ENCODE assay signal across 8 cellular contexts in genomic region chr6:82040405-82041221, GRCh38.
DNase-seq lines count a peak whose midpoint lies in the region; ATAC-seq and TF ChIP-seq lines count a peak whose summit lies in the region.

No MANE protein-coding gene starts in this region.

- TF ChIP-seq POLR2A in gastroesophageal sphincter (IDR thresholded peaks at IDR 0.05) = no peak

- H4K8ac ChIP-seq in trophoblast cell (ENCODE audit: low read depth, low read length) = no peak overlapping the region

- no peaks in the 10 kb centered on the region for H3K27me3 Mint-ChIP-seq in stimulated activated naive CD8-positive, alpha-beta T cell treated with anti-CD3 and anti-CD28 coated beads, Interleukin-15, amount 100 ng/mL, for 72 hours

- peak in 1 of 2 donors; percentile 7 for DNase-seq in stimulated activated naive CD8-positive, alpha-beta T cell treated with anti-CD3 and anti-CD28 coated beads, Interleukin-15, amount 100 ng/mL, for 72 hours
- no peak for DNase-seq in stimulated activated naive CD8-positive, alpha-beta T cell treated with anti-CD3 and anti-CD28 coated beads, Interleukin-15, Interleukin-2, amounts not matched to agents 100 U/mL and 50 U/mL, for 24 hours
- DNase-seq in H7 (peak; percentile 5), SW480 (ENCODE audit: low spot score) (peak; percentile 21), trophoblast cell (peak; percentile 39 to 78)
- DNase-seq in effector CD4-positive, alpha-beta T cell = no peak

- H3K9me3 Mint-ChIP-seq in stimulated activated naive CD8-positive, alpha-beta T cell treated with anti-CD3 and anti-CD28 coated beads, Interleukin-15, amount 100 ng/mL, for 72 hours = no peaks in the 10 kb centered on the region

- H3K36me3 ChIP-seq in H7 (replicated peaks; ENCODE audit: control insufficient read depth, insufficient read depth, low read length) (no peaks in the 10 kb centered on the region), gastroesophageal sphincter (no peaks in the 10 kb centered on the region), trophoblast cell (ENCODE audit: control insufficient read depth in 1 of 2, insufficient read depth in 2 of 2, low read length in 2 of 2) (no peaks in the 10 kb centered on the region)

- no peak overlapping the region for H3K4me3 Mint-ChIP-seq in stimulated activated naive CD8-positive, alpha-beta T cell treated with anti-CD3 and anti-CD28 coated beads, Interleukin-15, amount 100 ng/mL, for 72 hours

- 42 to 78% methylated on average over 2 to 3 of the region's 4 CpGs for WGBS in gastroesophageal sphincter (ENCODE audit: low coverage in 1 of 2), 2 donors
- WGBS in trophoblast cell (ENCODE audit: extremely low coverage, insufficient coverage, insufficient read length) = no CpG with 5 or more reads among the region's 4 CpGs

- no peak overlapping the region for H2BK120ac ChIP-seq in trophoblast cell (ENCODE audit: insufficient read depth, low read length, poor library complexity)

- H3K18ac ChIP-seq in trophoblast cell (ENCODE audit: low read length) = no peak overlapping the region

- H2AK5ac ChIP-seq in trophoblast cell (ENCODE audit: low read length) = no peak overlapping the region

- no peak overlapping the region for H3K27ac Mint-ChIP-seq in stimulated activated naive CD8-positive, alpha-beta T cell treated with anti-CD3 and anti-CD28 coated beads, Interleukin-15, amount 100 ng/mL, for 72 hours

- no peak overlapping the region for H3K23ac ChIP-seq in trophoblast cell (ENCODE audit: low read length)

- no peak overlapping the region for H3K14ac ChIP-seq in trophoblast cell (ENCODE audit: low read length)

- H3K4me1 ChIP-seq in gastroesophageal sphincter (peaks cover 0 to 5% (median 0%) of the 10 kb centered on the region in 3 donors), trophoblast cell (ENCODE audit: control insufficient read depth in 1 of 2, insufficient read depth in 2 of 2, low read length in 2 of 2) (no peaks in the 10 kb centered on the region)

- H3K4ac ChIP-seq in trophoblast cell (ENCODE audit: low read depth, low read length) = no peak overlapping the region

- no peaks in the 10 kb centered on the region for H3K79me1 ChIP-seq in trophoblast cell (ENCODE audit: low read length)

- H3K9me3 ChIP-seq in gastroesophageal sphincter (no peaks in the 10 kb centered on the region), trophoblast cell (ENCODE audit: insufficient read depth, low read depth, low read length) (no peaks in the 10 kb centered on the region)

- H2AFZ ChIP-seq in trophoblast cell (ENCODE audit: insufficient read depth, low read length, poor library complexity) = no peak overlapping the region

- H3K27me3 ChIP-seq in H7 (ENCODE audit: control insufficient read depth, insufficient read depth, low read length) = no peaks in the 10 kb centered on the region
- no peaks in the 10 kb centered on the region for H3K27me3 ChIP-seq in gastroesophageal sphincter
- H3K27me3 ChIP-seq in trophoblast cell (ENCODE audit: insufficient read depth, low read length) = no peaks in the 10 kb centered on the region

- H4K91ac ChIP-seq in trophoblast cell (ENCODE audit: low read depth, low read length) = no peak overlapping the region

- H3K9ac ChIP-seq in trophoblast cell (ENCODE audit: low read length) = no peak overlapping the region

- H3K4me1 Mint-ChIP-seq in stimulated activated naive CD8-positive, alpha-beta T cell treated with anti-CD3 and anti-CD28 coated beads, Interleukin-15, amount 100 ng/mL, for 72 hours = no peaks in the 10 kb centered on the region

- TF ChIP-seq EP300 in gastroesophageal sphincter (IDR thresholded peaks at IDR 0.05) = no peak

- ATAC-seq in stimulated activated naive CD8-positive, alpha-beta T cell treated with anti-CD3 and anti-CD28 coated beads, Interleukin-15, amount 100 ng/mL, for 72 hours = peak; percentile 60
- no peak for ATAC-seq in stimulated activated naive CD8-positive, alpha-beta T cell treated with anti-CD3 and anti-CD28 coated beads, Interleukin-15, Interleukin-2, amounts not matched to agents 100 U/mL and 50 U/mL, for 24 hours
- ATAC-seq in gastroesophageal sphincter = peak; percentile 81

- H2BK12ac ChIP-seq in trophoblast cell (ENCODE audit: low read length) = no peak overlapping the region

- no peak overlapping the region for H4K12ac ChIP-seq in trophoblast cell (ENCODE audit: low read depth, low read length)

- no peak overlapping the region for H2BK5ac ChIP-seq in trophoblast cell (ENCODE audit: low read depth, low read length, poor library complexity)

- H3K4me2 ChIP-seq in trophoblast cell (ENCODE audit: low read length) = no peak overlapping the region

- H3K27ac ChIP-seq in gastroesophageal sphincter (no peak overlapping the region), trophoblast cell (ENCODE audit: low read depth, low read length) (no peak overlapping the region)

- no peak overlapping the region for H3K4me3 ChIP-seq in H7 (ENCODE audit: insufficient read depth, low read depth, low read length)
- no peak overlapping the region for H3K4me3 ChIP-seq in gastroesophageal sphincter
- H3K4me3 ChIP-seq in trophoblast cell (ENCODE audit: low read depth, low read length) = no peak overlapping the region

- H3K79me2 ChIP-seq in trophoblast cell (ENCODE audit: control insufficient read depth, insufficient read depth, low read length, poor library complexity) = no peaks in the 10 kb centered on the region

- TF ChIP-seq CTCF in LNCAP (IDR thresholded peaks at IDR 0.05) (peak; percentile 67), gastroesophageal sphincter (IDR thresholded peaks at IDR 0.05) (peak; percentile 39 to 75 (median 68))

Comparison
In these comparisons a context has a peak if more than half of its experiments do, and no peak if none do; other contexts are left out.
1. DNase-seq: peak in H7 (single experiment), SW480 (single experiment) and trophoblast cell (2 of 2); none in stimulated activated naive CD8-positive, alpha-beta T cell treated with anti-CD3 and anti-CD28 coated beads, Interleukin-15, Interleukin-2, amounts not matched to agents 100 U/mL and 50 U/mL, for 24 hours (single experiment) and effector CD4-positive, alpha-beta T cell (single experiment).